ENCODE assay signal across 1 cellular context in genomic region chr4:173334085-173334890, GRCh38.
A peak's percentile ranks its signal among the peaks of the same experiment; 100 is the strongest.
TF ChIP-seq lines count a peak whose summit lies in the region.

TSS of gene HMGB2 (minus strand) at chr4:173334358. CDS start at chr4:173333649, 709 bp downstream.

TF ChIP-seq in HEK293, 187 proteins besides CTCF, POLR2A, EP300 and RAD21 (continued from another document):
- TF ChIP-seq ZNF394 (tag by site-specific recombination; IDR thresholded peaks at IDR 0.05; ENCODE audit: borderline replicate concordance) (peak; percentile 25; the same call in 1 of the 2 replicates), PATZ1 (tag by site-specific recombination; IDR thresholded peaks at IDR 0.05) (peak; percentile 11; the same call in 1 of the 2 replicates), INSM2 (tag by site-specific recombination; IDR thresholded peaks at IDR 0.05) (peak; percentile 94), ZNF626 (tag by site-specific recombination; IDR thresholded peaks at IDR 0.05) (no peak), ZNF221 (tag by site-specific recombination; IDR thresholded peaks at IDR 0.05; ENCODE audit: borderline replicate concordance) (no peak), KLF10 (tag by site-specific recombination; IDR thresholded peaks at IDR 0.05) (0 out of 2 replicates have a peak, but pooled peaks have one; percentile 29), GLIS1 (tag by site-specific recombination; IDR thresholded peaks at IDR 0.05) (peak; percentile 30), ZSCAN16 (tag by site-specific recombination; IDR thresholded peaks at IDR 0.05) (no peak), BCL11B (tag by site-specific recombination; IDR thresholded peaks at IDR 0.05; ENCODE audit: low read depth) (peak; percentile 91; the same call in 1 of the 2 replicates), ZNF837 (tag by site-specific recombination; IDR thresholded peaks at IDR 0.05) (no peak), OVOL3 (tag by site-specific recombination; IDR thresholded peaks at IDR 0.05) (peak; percentile 72; the same call in 1 of the 2 replicates), ZNF571 (tag by site-specific recombination; IDR thresholded peaks at IDR 0.05) (no peak), ZBTB26 (tag by site-specific recombination; optimal IDR thresholded peaks at IDR 0.05) (peak; percentile 14), ZNF324 (tag by site-specific recombination; IDR thresholded peaks at IDR 0.05) (no peak), ZNF24 (tag by site-specific recombination; IDR thresholded peaks at IDR 0.05) (peak; percentile 86), ZSCAN18 (tag by site-specific recombination; IDR thresholded peaks at IDR 0.05) (no peak), SP2 (tag by site-specific recombination; IDR thresholded peaks at IDR 0.05) (peak; percentile 93), WT1 (tag by site-specific recombination; IDR thresholded peaks at IDR 0.05) (0 out of 2 replicates have a peak, but pooled peaks have one; percentile 35), ZSCAN5A (tag by site-specific recombination; IDR thresholded peaks at IDR 0.05) (no peak), ZNF146 (tag by site-specific recombination; IDR thresholded peaks at IDR 0.05) (0 out of 2 replicates have a peak, but pooled peaks have one; percentile 5), ZXDB (tag by site-specific recombination; IDR thresholded peaks at IDR 0.05) (peak; percentile 76; the same call in 1 of the 2 replicates), YY1 (tag by site-specific recombination; IDR thresholded peaks at IDR 0.05) (no peak; the same call in 1 of the 2 replicates), ZFP37 (tag by site-specific recombination; IDR thresholded peaks at IDR 0.05) (peak; percentile 57; the same call in 1 of the 2 replicates), HOXD13 (CRISPR knock-in tag; IDR thresholded peaks at IDR 0.05; ENCODE audit: borderline replicate concordance) (peak; percentile 68), ZEB2 (tag by site-specific recombination; IDR thresholded peaks at IDR 0.05) (peak; percentile 95), ZNF513 (tag by site-specific recombination; IDR thresholded peaks at IDR 0.05) (peak; percentile 13), BCL11A (tag by site-specific recombination; IDR thresholded peaks at IDR 0.05; ENCODE audit: low read depth) (0 out of 2 replicates have a peak, but pooled peaks have one; percentile 20), KLF7 (tag by site-specific recombination; IDR thresholded peaks at IDR 0.05; ENCODE audit: borderline replicate concordance) (0 out of 2 replicates have a peak, but pooled peaks have one; percentile 56), ZNF391 (tag by site-specific recombination; IDR thresholded peaks at IDR 0.05; ENCODE audit: borderline replicate concordance, low read depth) (0 out of 2 replicates have a peak, but pooled peaks have one; percentile 10), HOXC10 (CRISPR knock-in tag; IDR thresholded peaks at IDR 0.05) (peak; percentile 82; the same call in 1 of the 2 replicates), PBX3 (CRISPR knock-in tag; IDR thresholded peaks at IDR 0.05) (peak; percentile 37; the same call in 1 of the 2 replicates), ZNF341 (tag by site-specific recombination; IDR thresholded peaks at IDR 0.05; ENCODE audit: low read depth) (peak; percentile 76), ZNF76 (tag by site-specific recombination; IDR thresholded peaks at IDR 0.05; ENCODE audit: borderline replicate concordance, low read depth) (peak; percentile 55; the same call in 1 of the 2 replicates), ZSCAN4 (tag by site-specific recombination; IDR thresholded peaks at IDR 0.05) (0 out of 2 replicates have a peak, but pooled peaks have one; percentile 11), ZSCAN30 (tag by site-specific recombination; IDR thresholded peaks at IDR 0.05) (0 out of 2 replicates have a peak, but pooled peaks have one; percentile 7), ZBTB10 (tag by site-specific recombination; IDR thresholded peaks at IDR 0.05) (peak; percentile 67), ELK4 (IDR thresholded peaks at IDR 0.05; ENCODE audit: borderline replicate concordance, low read depth, low read length) (no peak)
